ENCODE assay signal across 1 cellular context in the genomic region with DNA sequence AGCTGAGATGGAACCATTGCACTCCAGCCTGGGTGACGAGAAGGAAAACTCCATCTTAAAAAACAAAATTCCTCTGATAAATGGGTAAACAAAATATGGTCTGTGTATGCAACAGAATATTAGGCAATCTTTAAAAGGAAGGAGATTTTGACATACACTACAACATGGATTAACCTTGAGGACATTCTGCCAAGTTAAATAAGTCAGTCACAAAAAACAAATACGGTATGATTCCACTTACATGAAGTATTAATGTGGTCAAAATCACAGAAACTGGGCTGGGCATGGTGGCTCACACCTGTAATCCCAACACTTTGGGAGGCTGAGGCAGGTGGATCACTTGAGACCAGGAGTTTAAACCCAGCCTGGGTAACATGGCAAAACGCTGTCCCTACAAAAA.
TF ChIP-seq lines count a peak whose summit lies in the region.

No MANE protein-coding gene starts in this region.

TF ChIP-seq in HepG2, 621 proteins besides CTCF, POLR2A, EP300 and RAD21 (continues in another document):
- TF ChIP-seq SOX6 (IDR thresholded peaks at IDR 0.05) (no peak), SOX6 (CRISPR knock-in tag; IDR thresholded peaks at IDR 0.05) (peak; percentile 15; the same call in 1 of the 2 replicates), HCFC1 (IDR thresholded peaks at IDR 0.05; ENCODE audit: low read depth, low read length) (no peak), SOX13 (IDR thresholded peaks at IDR 0.05) (no peak), SOX13 (CRISPR knock-in tag; conservative IDR thresholded peaks at IDR 0.05 in 1 of 2, IDR thresholded peaks at IDR 0.05 in 1 of 2) (peak in 1 of 2 experiments; percentile 52; a peak in 1 of 4 replicates), HDAC2 (CRISPR knock-in tag; IDR thresholded peaks at IDR 0.05) (peak; percentile 27; the same call in 1 of the 2 replicates), MTA3 (CRISPR knock-in tag; IDR thresholded peaks at IDR 0.05) (no peak), RARA (CRISPR knock-in tag; IDR thresholded peaks at IDR 0.05) (0 out of 2 replicates have a peak, but pooled peaks have one; percentile 28), CREM (IDR thresholded peaks at IDR 0.05) (peak; percentile 30; the same call in 1 of the 2 replicates), CREM (CRISPR knock-in tag; IDR thresholded peaks at IDR 0.05) (no peak), ZMYM2 (CRISPR knock-in tag; IDR thresholded peaks at IDR 0.05) (no peak), MIER3 (CRISPR knock-in tag; IDR thresholded peaks at IDR 0.05; ENCODE audit: borderline replicate concordance) (0 out of 2 replicates have a peak, but pooled peaks have one; percentile 50), ZNF768 (CRISPR knock-in tag; IDR thresholded peaks at IDR 0.05) (no peak), ISL2 (CRISPR knock-in tag; IDR thresholded peaks at IDR 0.05) (0 out of 2 replicates have a peak, but pooled peaks have one; percentile 23), ZNF225 (CRISPR knock-in tag; IDR thresholded peaks at IDR 0.05) (no peak), ZNF766 (CRISPR knock-in tag; IDR thresholded peaks at IDR 0.05; ENCODE audit: borderline replicate concordance) (no peak), ZNF30 (CRISPR knock-in tag; IDR thresholded peaks at IDR 0.05) (no peak), NCOA2 (CRISPR knock-in tag; IDR thresholded peaks at IDR 0.05) (peak; percentile 83), THAP11 (CRISPR knock-in tag; IDR thresholded peaks at IDR 0.05) (peak; percentile 69), ASH2L (IDR thresholded peaks at IDR 0.05; ENCODE audit: insufficient read length, low read depth, low read length) (no peak), ZNF343 (CRISPR knock-in tag; IDR thresholded peaks at IDR 0.05) (no peak), FOSL1 (CRISPR knock-in tag; IDR thresholded peaks at IDR 0.05; ENCODE audit: borderline replicate concordance) (no peak), CEBPG (CRISPR knock-in tag; IDR thresholded peaks at IDR 0.05) (peak; percentile 77), ZSCAN9 (CRISPR knock-in tag; IDR thresholded peaks at IDR 0.05; ENCODE audit: borderline replicate concordance) (0 out of 2 replicates have a peak, but pooled peaks have one; percentile 32), RXRA (CRISPR knock-in tag; IDR thresholded peaks at IDR 0.05) (no peak), ZNF530 (CRISPR knock-in tag; IDR thresholded peaks at IDR 0.05; ENCODE audit: low read depth) (no peak), FOXJ3 (CRISPR knock-in tag; IDR thresholded peaks at IDR 0.05; ENCODE audit: borderline replicate concordance) (peak; percentile 64; the same call in 1 of the 2 replicates), ZNF737 (CRISPR knock-in tag; IDR thresholded peaks at IDR 0.05; ENCODE audit: borderline replicate concordance) (no peak), NFKBIZ (CRISPR knock-in tag; IDR thresholded peaks at IDR 0.05) (no peak), FOXP1 (IDR thresholded peaks at IDR 0.05) (no peak), FOXP1 (CRISPR knock-in tag; IDR thresholded peaks at IDR 0.05) (peak; percentile 64; the same call in 1 of the 2 replicates), RBM22 (optimal IDR thresholded peaks at IDR 0.05; ENCODE audit: low read length) (no peak), ELF3 (CRISPR knock-in tag; IDR thresholded peaks at IDR 0.05) (0 out of 2 replicates have a peak, but pooled peaks have one; percentile 39), ZNF207 (IDR thresholded peaks at IDR 0.05; ENCODE audit: borderline replicate concordance) (no peak), MED1 (CRISPR knock-in tag; IDR thresholded peaks at IDR 0.05) (peak; percentile 39; the same call in 1 of the 2 replicates), SAP130 (CRISPR knock-in tag; IDR thresholded peaks at IDR 0.05; ENCODE audit: low read depth) (peak; percentile 39), NR2F6 (IDR thresholded peaks at IDR 0.05) (no peak), NR2F6 (CRISPR knock-in tag; IDR thresholded peaks at IDR 0.05) (0 out of 2 replicates have a peak, but pooled peaks have one; percentile 16), CBX2 (IDR thresholded peaks at IDR 0.05; ENCODE audit: low read depth, low read length) (no peak), CBX2 (CRISPR knock-in tag; IDR thresholded peaks at IDR 0.05; ENCODE audit: low read depth) (no peak), SOX5 (CRISPR knock-in tag; IDR thresholded peaks at IDR 0.05; ENCODE audit: borderline replicate concordance) (peak; percentile 40; the same call in 1 of the 2 replicates)
- TF ChIP-seq, protein P1, sequence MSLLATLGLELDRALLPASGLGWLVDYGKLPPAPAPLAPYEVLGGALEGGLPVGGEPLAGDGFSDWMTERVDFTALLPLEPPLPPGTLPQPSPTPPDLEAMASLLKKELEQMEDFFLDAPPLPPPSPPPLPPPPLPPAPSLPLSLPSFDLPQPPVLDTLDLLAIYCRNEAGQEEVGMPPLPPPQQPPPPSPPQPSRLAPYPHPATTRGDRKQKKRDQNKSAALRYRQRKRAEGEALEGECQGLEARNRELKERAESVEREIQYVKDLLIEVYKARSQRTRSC (CRISPR knock-in tag; IDR thresholded peaks at IDR 0.05; ENCODE audit: low read depth): no peak
- TF ChIP-seq, protein P2, sequence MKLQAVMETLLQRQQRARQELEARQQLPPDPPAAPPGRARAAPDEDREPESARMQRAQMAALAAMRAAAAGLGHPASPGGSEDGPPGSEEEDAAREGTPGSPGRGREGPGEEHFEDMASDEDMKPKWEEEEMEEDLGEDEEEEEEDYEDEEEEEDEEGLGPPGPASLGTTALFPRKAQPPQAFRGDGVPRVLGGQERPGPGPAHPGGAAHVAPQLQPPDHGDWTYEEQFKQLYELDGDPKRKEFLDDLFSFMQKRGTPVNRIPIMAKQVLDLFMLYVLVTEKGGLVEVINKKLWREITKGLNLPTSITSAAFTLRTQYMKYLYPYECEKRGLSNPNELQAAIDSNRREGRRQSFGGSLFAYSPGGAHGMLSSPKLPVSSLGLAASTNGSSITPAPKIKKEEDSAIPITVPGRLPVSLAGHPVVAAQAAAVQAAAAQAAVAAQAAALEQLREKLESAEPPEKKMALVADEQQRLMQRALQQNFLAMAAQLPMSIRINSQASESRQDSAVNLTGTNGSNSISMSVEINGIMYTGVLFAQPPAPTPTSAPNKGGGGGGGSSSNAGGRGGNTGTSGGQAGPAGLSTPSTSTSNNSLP (IDR thresholded peaks at IDR 0.05; ENCODE audit: low read depth, low read length): peak; percentile 41; the same call in 1 of the 2 replicates
- TF ChIP-seq, protein P3, sequence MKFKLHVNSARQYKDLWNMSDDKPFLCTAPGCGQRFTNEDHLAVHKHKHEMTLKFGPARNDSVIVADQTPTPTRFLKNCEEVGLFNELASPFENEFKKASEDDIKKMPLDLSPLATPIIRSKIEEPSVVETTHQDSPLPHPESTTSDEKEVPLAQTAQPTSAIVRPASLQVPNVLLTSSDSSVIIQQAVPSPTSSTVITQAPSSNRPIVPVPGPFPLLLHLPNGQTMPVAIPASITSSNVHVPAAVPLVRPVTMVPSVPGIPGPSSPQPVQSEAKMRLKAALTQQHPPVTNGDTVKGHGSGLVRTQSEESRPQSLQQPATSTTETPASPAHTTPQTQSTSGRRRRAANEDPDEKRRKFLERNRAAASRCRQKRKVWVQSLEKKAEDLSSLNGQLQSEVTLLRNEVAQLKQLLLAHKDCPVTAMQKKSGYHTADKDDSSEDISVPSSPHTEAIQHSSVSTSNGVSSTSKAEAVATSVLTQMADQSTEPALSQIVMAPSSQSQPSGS (CRISPR knock-in tag; IDR thresholded peaks at IDR 0.05): 0 out of 2 replicates have a peak, but pooled peaks have one; percentile 13
- TF ChIP-seq, protein P4, sequence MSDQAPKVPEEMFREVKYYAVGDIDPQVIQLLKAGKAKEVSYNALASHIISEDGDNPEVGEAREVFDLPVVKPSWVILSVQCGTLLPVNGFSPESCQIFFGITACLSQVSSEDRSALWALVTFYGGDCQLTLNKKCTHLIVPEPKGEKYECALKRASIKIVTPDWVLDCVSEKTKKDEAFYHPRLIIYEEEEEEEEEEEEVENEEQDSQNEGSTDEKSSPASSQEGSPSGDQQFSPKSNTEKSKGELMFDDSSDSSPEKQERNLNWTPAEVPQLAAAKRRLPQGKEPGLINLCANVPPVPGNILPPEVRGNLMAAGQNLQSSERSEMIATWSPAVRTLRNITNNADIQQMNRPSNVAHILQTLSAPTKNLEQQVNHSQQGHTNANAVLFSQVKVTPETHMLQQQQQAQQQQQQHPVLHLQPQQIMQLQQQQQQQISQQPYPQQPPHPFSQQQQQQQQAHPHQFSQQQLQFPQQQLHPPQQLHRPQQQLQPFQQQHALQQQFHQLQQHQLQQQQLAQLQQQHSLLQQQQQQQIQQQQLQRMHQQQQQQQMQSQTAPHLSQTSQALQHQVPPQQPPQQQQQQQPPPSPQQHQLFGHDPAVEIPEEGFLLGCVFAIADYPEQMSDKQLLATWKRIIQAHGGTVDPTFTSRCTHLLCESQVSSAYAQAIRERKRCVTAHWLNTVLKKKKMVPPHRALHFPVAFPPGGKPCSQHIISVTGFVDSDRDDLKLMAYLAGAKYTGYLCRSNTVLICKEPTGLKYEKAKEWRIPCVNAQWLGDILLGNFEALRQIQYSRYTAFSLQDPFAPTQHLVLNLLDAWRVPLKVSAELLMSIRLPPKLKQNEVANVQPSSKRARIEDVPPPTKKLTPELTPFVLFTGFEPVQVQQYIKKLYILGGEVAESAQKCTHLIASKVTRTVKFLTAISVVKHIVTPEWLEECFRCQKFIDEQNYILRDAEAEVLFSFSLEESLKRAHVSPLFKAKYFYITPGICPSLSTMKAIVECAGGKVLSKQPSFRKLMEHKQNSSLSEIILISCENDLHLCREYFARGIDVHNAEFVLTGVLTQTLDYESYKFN (CRISPR knock-in tag; conservative IDR thresholded peaks at IDR 0.05): 0 out of 2 replicates have a peak, but pooled peaks have one; percentile 31
- TF ChIP-seq, protein P5, sequence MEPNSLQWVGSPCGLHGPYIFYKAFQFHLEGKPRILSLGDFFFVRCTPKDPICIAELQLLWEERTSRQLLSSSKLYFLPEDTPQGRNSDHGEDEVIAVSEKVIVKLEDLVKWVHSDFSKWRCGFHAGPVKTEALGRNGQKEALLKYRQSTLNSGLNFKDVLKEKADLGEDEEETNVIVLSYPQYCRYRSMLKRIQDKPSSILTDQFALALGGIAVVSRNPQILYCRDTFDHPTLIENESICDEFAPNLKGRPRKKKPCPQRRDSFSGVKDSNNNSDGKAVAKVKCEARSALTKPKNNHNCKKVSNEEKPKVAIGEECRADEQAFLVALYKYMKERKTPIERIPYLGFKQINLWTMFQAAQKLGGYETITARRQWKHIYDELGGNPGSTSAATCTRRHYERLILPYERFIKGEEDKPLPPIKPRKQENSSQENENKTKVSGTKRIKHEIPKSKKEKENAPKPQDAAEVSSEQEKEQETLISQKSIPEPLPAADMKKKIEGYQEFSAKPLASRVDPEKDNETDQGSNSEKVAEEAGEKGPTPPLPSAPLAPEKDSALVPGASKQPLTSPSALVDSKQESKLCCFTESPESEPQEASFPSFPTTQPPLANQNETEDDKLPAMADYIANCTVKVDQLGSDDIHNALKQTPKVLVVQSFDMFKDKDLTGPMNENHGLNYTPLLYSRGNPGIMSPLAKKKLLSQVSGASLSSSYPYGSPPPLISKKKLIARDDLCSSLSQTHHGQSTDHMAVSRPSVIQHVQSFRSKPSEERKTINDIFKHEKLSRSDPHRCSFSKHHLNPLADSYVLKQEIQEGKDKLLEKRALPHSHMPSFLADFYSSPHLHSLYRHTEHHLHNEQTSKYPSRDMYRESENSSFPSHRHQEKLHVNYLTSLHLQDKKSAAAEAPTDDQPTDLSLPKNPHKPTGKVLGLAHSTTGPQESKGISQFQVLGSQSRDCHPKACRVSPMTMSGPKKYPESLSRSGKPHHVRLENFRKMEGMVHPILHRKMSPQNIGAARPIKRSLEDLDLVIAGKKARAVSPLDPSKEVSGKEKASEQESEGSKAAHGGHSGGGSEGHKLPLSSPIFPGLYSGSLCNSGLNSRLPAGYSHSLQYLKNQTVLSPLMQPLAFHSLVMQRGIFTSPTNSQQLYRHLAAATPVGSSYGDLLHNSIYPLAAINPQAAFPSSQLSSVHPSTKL (CRISPR knock-in tag; IDR thresholded peaks at IDR 0.05): peak; percentile 68
- TF ChIP-seq, protein P6, sequence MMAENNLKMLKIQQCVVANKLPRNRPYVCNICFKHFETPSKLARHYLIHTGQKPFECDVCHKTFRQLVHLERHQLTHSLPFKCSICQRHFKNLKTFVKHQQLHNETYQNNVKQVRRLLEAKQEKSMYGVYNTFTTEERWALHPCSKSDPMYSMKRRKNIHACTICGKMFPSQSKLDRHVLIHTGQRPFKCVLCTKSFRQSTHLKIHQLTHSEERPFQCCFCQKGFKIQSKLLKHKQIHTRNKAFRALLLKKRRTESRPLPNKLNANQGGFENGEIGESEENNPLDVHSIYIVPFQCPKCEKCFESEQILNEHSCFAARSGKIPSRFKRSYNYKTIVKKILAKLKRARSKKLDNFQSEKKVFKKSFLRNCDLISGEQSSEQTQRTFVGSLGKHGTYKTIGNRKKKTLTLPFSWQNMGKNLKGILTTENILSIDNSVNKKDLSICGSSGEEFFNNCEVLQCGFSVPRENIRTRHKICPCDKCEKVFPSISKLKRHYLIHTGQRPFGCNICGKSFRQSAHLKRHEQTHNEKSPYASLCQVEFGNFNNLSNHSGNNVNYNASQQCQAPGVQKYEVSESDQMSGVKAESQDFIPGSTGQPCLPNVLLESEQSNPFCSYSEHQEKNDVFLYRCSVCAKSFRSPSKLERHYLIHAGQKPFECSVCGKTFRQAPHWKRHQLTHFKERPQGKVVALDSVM (CRISPR knock-in tag; IDR thresholded peaks at IDR 0.05): no peak
- TF ChIP-seq, protein P7, sequence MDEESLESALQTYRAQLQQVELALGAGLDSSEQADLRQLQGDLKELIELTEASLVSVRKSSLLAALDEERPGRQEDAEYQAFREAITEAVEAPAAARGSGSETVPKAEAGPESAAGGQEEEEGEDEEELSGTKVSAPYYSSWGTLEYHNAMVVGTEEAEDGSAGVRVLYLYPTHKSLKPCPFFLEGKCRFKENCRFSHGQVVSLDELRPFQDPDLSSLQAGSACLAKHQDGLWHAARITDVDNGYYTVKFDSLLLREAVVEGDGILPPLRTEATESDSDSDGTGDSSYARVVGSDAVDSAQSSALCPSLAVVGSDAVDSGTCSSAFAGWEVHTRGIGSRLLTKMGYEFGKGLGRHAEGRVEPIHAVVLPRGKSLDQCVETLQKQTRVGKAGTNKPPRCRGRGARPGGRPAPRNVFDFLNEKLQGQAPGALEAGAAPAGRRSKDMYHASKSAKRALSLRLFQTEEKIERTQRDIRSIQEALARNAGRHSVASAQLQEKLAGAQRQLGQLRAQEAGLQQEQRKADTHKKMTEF (CRISPR knock-in tag; IDR thresholded peaks at IDR 0.05): 0 out of 2 replicates have a peak, but pooled peaks have one; percentile 27
- TF ChIP-seq, protein P8, sequence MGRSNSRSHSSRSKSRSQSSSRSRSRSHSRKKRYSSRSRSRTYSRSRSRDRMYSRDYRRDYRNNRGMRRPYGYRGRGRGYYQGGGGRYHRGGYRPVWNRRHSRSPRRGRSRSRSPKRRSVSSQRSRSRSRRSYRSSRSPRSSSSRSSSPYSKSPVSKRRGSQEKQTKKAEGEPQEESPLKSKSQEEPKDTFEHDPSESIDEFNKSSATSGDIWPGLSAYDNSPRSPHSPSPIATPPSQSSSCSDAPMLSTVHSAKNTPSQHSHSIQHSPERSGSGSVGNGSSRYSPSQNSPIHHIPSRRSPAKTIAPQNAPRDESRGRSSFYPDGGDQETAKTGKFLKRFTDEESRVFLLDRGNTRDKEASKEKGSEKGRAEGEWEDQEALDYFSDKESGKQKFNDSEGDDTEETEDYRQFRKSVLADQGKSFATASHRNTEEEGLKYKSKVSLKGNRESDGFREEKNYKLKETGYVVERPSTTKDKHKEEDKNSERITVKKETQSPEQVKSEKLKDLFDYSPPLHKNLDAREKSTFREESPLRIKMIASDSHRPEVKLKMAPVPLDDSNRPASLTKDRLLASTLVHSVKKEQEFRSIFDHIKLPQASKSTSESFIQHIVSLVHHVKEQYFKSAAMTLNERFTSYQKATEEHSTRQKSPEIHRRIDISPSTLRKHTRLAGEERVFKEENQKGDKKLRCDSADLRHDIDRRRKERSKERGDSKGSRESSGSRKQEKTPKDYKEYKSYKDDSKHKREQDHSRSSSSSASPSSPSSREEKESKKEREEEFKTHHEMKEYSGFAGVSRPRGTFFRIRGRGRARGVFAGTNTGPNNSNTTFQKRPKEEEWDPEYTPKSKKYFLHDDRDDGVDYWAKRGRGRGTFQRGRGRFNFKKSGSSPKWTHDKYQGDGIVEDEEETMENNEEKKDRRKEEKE (IDR thresholded peaks at IDR 0.05): no peak
